1 cellular context compared by ENCODE assay signal in the genomic region with DNA sequence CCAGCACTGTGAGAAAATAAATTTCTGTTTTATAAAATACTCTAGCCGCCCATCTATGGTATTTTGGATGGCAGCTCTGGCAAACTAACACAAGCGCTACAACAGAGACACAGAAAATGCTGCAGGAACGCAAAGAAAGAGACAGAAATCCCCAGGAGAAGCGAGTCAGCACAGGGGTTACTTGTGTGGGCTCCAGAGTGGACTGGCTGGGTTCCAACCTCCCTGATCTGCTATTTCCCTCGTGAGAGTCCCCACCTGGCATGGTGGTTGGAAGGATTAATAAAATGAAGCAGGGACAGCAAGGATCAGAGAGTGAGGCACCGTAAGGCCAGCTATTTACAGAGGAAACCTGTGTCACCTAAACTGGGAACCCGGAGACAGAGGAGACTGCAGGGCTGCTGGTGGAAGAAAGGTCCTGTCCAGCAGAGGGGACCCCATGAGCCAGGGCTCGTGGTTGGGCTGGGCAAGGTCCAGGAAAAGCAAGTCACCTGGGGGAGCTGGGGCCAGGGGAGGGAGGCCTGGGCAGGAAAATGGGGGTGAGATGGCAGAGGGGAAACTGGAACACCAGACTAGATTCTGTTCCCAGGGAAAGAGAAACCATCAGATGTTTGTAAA.
TF ChIP-seq lines count a peak whose summit lies in the region.

No MANE protein-coding gene starts in this region.

TF ChIP-seq in HepG2, 621 proteins besides CTCF, POLR2A, EP300 and RAD21:
- TF ChIP-seq ARNTL (CRISPR knock-in tag; IDR thresholded peaks at IDR 0.05) (no peak), BCL6 (CRISPR knock-in tag; IDR thresholded peaks at IDR 0.05) (no peak), RFX1 (IDR thresholded peaks at IDR 0.05) (no peak), AHR (CRISPR knock-in tag; IDR thresholded peaks at IDR 0.05) (no peak), ZNF510 (CRISPR knock-in tag; IDR thresholded peaks at IDR 0.05; ENCODE audit: low read depth) (no peak), PPARG (CRISPR knock-in tag; conservative IDR thresholded peaks at IDR 0.05) (no peak), ATF7 (IDR thresholded peaks at IDR 0.05) (no peak), ATF7 (CRISPR knock-in tag; IDR thresholded peaks at IDR 0.05) (no peak), SIN3B (IDR thresholded peaks at IDR 0.05; ENCODE audit: low read length) (no peak), DNMT3B (CRISPR knock-in tag; conservative IDR thresholded peaks at IDR 0.05) (no peak), YEATS4 (CRISPR knock-in tag; IDR thresholded peaks at IDR 0.05; ENCODE audit: borderline replicate concordance) (no peak), ZNF562 (CRISPR knock-in tag; IDR thresholded peaks at IDR 0.05; ENCODE audit: borderline replicate concordance) (no peak), ZNF296 (CRISPR knock-in tag; conservative IDR thresholded peaks at IDR 0.05) (no peak), PCBP1 (IDR thresholded peaks at IDR 0.05; ENCODE audit: borderline replicate concordance, low read depth, low read length) (no peak), ZNF10 (CRISPR knock-in tag; IDR thresholded peaks at IDR 0.05; ENCODE audit: borderline replicate concordance, low read depth) (no peak), HNRNPH1 (optimal IDR thresholded peaks at IDR 0.05; ENCODE audit: low read depth, low read length) (no peak), ZNF543 (CRISPR knock-in tag; IDR thresholded peaks at IDR 0.05) (no peak)
- TF ChIP-seq, protein P1, sequence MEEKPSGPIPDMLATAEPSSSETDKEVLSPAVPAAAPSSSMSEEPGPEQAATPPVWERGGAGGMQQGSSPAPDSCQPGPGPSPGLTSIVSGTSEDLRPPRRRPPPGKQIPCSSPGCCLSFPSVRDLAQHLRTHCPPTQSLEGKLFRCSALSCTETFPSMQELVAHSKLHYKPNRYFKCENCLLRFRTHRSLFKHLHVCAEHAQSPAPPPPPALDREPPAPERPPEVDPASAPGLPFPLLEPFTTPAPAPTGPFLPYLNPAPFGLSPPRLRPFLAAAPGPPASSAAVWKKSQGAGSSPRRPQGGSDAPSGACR (CRISPR knock-in tag; IDR thresholded peaks at IDR 0.05) = no peak
- TF ChIP-seq, protein P2, sequence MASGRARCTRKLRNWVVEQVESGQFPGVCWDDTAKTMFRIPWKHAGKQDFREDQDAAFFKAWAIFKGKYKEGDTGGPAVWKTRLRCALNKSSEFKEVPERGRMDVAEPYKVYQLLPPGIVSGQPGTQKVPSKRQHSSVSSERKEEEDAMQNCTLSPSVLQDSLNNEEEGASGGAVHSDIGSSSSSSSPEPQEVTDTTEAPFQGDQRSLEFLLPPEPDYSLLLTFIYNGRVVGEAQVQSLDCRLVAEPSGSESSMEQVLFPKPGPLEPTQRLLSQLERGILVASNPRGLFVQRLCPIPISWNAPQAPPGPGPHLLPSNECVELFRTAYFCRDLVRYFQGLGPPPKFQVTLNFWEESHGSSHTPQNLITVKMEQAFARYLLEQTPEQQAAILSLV (CRISPR knock-in tag; IDR thresholded peaks at IDR 0.05; ENCODE audit: borderline replicate concordance) = no peak
- TF ChIP-seq, protein P3, sequence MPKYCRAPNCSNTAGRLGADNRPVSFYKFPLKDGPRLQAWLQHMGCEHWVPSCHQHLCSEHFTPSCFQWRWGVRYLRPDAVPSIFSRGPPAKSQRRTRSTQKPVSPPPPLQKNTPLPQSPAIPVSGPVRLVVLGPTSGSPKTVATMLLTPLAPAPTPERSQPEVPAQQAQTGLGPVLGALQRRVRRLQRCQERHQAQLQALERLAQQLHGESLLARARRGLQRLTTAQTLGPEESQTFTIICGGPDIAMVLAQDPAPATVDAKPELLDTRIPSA (CRISPR knock-in tag; IDR thresholded peaks at IDR 0.05; ENCODE audit: borderline replicate concordance) = no peak
